33 cellular contexts compared by ENCODE assay signal in genomic region chr19:34580408-34580807, GRCh38.
"Had no signal": no experiment of that assay in that cellular context is flagged by ENCODE, and none has a peak within 500 bp of the region (broad histone marks: within the 10 kb centered on the region; RNA-seq: fewer than 3 reads in every experiment).

No MANE protein-coding gene starts in this region.

- ATAC-seq: activated naive CD4-positive, alpha-beta T cell treated with anti-CD3 and anti-CD28 coated beads, Interleukin-2, amount 50 U/mL, for 72 hours; activated naive CD8-positive, alpha-beta T cell treated with anti-CD3 and anti-CD28 coated beads, Interleukin-2, amount 50 U/mL, for 24 hours; activated T-cell treated with anti-CD3 and anti-CD28 coated beads, Interleukin-2, amount 50 U/mL, for 4 hours; activated T-cell treated with anti-CD3 and anti-CD28 coated beads, Interleukin-2, amount 50 U/mL, for 72 hours; activated T-helper 17 cell treated with anti-CD3 and anti-CD28 coated beads, Interleukin-2, amount 50 U/mL, for 72 hours; body of pancreas had no signal

- H3K9me3 ChIP-seq: adrenal gland, body of pancreas had no signal

- H3K36me3 ChIP-seq: adrenal gland, ascending aorta, breast epithelium, cardiac muscle cell had no signal

- FAIRE-seq: astrocyte, bronchial epithelial cell had no signal

- H3K4me1 ChIP-seq: adrenal gland, ascending aorta, body of pancreas, breast epithelium had no signal

- DNase-seq: activated effector memory CD4-positive, alpha-beta T cell treated with anti-CD3 and anti-CD28 coated beads, Interleukin-2, amount 50 U/mL, for 16 hours; activated effector memory CD4-positive, alpha-beta T cell treated with Interleukin-2 at 50 U/mL for 16 hours; activated gamma-delta T cell; activated gamma-delta T cell treated with Interleukin-2 at 50 U/mL for 16 hours; activated naive CD4-positive, alpha-beta T cell; activated naive CD4-positive, alpha-beta T cell treated with anti-CD3 and anti-CD28 coated beads for 36 hours; activated naive CD4-positive, alpha-beta T cell treated with anti-CD3 and anti-CD28 coated beads, Interleukin-2, amount 10 ng/mL, durations not matched to agents 7 days and 5 days; activated naive CD4-positive, alpha-beta T cell treated with anti-CD3 and anti-CD28 coated beads, Interleukin-2, amount 50 U/mL, for 16 hours; activated naive CD4-positive, alpha-beta T cell treated with Interleukin-2 at 50 U/mL for 16 hours; activated naive CD8-positive, alpha-beta T cell treated with anti-CD3 and anti-CD28 coated beads for 36 hours; activated naive CD8-positive, alpha-beta T cell treated with anti-CD3 and anti-CD28 coated beads, Interleukin-2, amount 10 ng/mL, durations not matched to agents 7 days and 5 days; activated naive CD8-positive, alpha-beta T cell treated with anti-CD3 and anti-CD28 coated beads, Interleukin-2, amount 50 U/mL, for 24 hours; activated T-cell treated with anti-CD3 and anti-CD28 coated beads, Interleukin-2, amount 50 U/mL, for 1 hour; activated T-cell treated with anti-CD3 and anti-CD28 coated beads, Interleukin-2, amount 50 U/mL, for 24 hours; activated T-cell treated with anti-CD3 and anti-CD28 coated beads, Interleukin-2, amount 50 U/mL, for 4 hours; activated T-cell treated with anti-CD3 and anti-CD28 coated beads, Interleukin-2, amount 50 U/mL, for 48 hours; activated T-cell treated with anti-CD3 and anti-CD28 coated beads, Interleukin-2, amount 50 U/mL, for 72 hours; adrenal gland; amniotic stem cell; amygdala; anterior cingulate cortex; aorta; body of pancreas; caudate nucleus; central memory CD4-positive, alpha-beta T cell; cerebellar nuclear complex had no signal

- H3K4me3 ChIP-seq: adrenal gland, ascending aorta, body of pancreas, breast epithelium, cardiac muscle cell had no signal

- H3K27ac ChIP-seq: adrenal gland, ascending aorta, body of pancreas, breast epithelium, cardiac muscle cell had no signal

- H3K27me3 ChIP-seq: adrenal gland, ascending aorta, body of pancreas, breast epithelium had no signal
